Comparison of ENCODE assay signal across 27 cellular contexts in genomic region chr18:8571399-8571798, GRCh38.
"Had no signal": no experiment of that assay in that cellular context is flagged by ENCODE, and none has a peak within 500 bp of the region (broad histone marks: within the 10 kb centered on the region; RNA-seq: fewer than 3 reads in every experiment).

No MANE protein-coding gene starts in this region.

- H3K4me1 ChIP-seq: esophagus squamous epithelium, heart right ventricle, left lung, prostate gland, right atrium auricular region, sigmoid colon, stomach, thyroid gland, vagina had no signal

- H3K4me1 Mint-ChIP-seq: naive thymus-derived CD4-positive, alpha-beta T cell; nephron; stimulated activated effector memory CD8-positive, alpha-beta T cell treated with anti-CD3 and anti-CD28 coated beads, Interleukin-12 subunit alpha, Interleukin-12 subunit beta, amount 100 ng/mL, for 72 hours had no signal

- H3K4me3 Mint-ChIP-seq: effector memory CD8-positive, alpha-beta T cell; naive thymus-derived CD4-positive, alpha-beta T cell; nephron; stimulated activated effector memory CD8-positive, alpha-beta T cell treated with anti-CD3 and anti-CD28 coated beads, Interleukin-12 subunit alpha, Interleukin-12 subunit beta, amount 100 ng/mL, for 72 hours had no signal

- H3K27ac Mint-ChIP-seq: effector memory CD8-positive, alpha-beta T cell; naive thymus-derived CD4-positive, alpha-beta T cell; nephron; stimulated activated effector memory CD8-positive, alpha-beta T cell treated with anti-CD3 and anti-CD28 coated beads, Interleukin-12 subunit alpha, Interleukin-12 subunit beta, amount 100 ng/mL, for 72 hours had no signal

- DNase-seq: dermis blood vessel endothelial cell; effector memory CD8-positive, alpha-beta T cell; erythroblast; esophagus squamous epithelium; foreskin melanocyte; glutamatergic neuron; heart right ventricle; hippocampal formation; kidney; left lung; mesenchymal stem cell; midbrain; naive thymus-derived CD4-positive, alpha-beta T cell; nucleus accumbens; sigmoid colon; stimulated activated CD4-positive, alpha-beta T cell treated with anti-CD3 and anti-CD28 coated beads, Interleukin-2, amount 100 ng/mL, for 24 hours; stimulated activated CD4-positive, alpha-beta T cell treated with anti-CD3 and anti-CD28 coated beads, Interleukin-4, amount 100 ng/mL, for 24 hours; stimulated activated naive CD4-positive, alpha-beta T cell treated with Interleukin-2 at 50 U/mL for 16 hours; stomach; thyroid gland; trophoblast cell had no signal

- H3K36me3 Mint-ChIP-seq: naive thymus-derived CD4-positive, alpha-beta T cell; stimulated activated effector memory CD8-positive, alpha-beta T cell treated with anti-CD3 and anti-CD28 coated beads, Interleukin-12 subunit alpha, Interleukin-12 subunit beta, amount 100 ng/mL, for 72 hours had no signal

- H3K9me3 ChIP-seq: esophagus squamous epithelium, heart right ventricle, left lung, prostate gland, right atrium auricular region, sigmoid colon, stomach, thyroid gland, vagina had no signal

- ATAC-seq: effector memory CD8-positive, alpha-beta T cell; heart right ventricle; left lung; naive thymus-derived CD4-positive, alpha-beta T cell; stimulated activated effector memory CD8-positive, alpha-beta T cell treated with anti-CD3 and anti-CD28 coated beads, Interleukin-12 subunit alpha, Interleukin-12 subunit beta, amount 100 ng/mL, for 72 hours had no signal

- H3K9me3 Mint-ChIP-seq: effector memory CD8-positive, alpha-beta T cell; stimulated activated effector memory CD8-positive, alpha-beta T cell treated with anti-CD3 and anti-CD28 coated beads, Interleukin-12 subunit alpha, Interleukin-12 subunit beta, amount 100 ng/mL, for 72 hours had no signal

- H3K27me3 ChIP-seq: esophagus squamous epithelium, heart right ventricle, left lung, right atrium auricular region, sigmoid colon, stomach, thyroid gland, vagina had no signal

- H3K4me3 ChIP-seq: coronary artery, esophagus squamous epithelium, heart right ventricle, left lung, prostate gland, right atrium auricular region, sigmoid colon, stomach, thyroid gland, vagina had no signal

- H3K36me3 ChIP-seq: esophagus squamous epithelium, heart right ventricle, left lung, prostate gland, right atrium auricular region, sigmoid colon, stomach, thyroid gland, vagina had no signal

- H3K27ac ChIP-seq: coronary artery, esophagus squamous epithelium, heart right ventricle, left lung, prostate gland, right atrium auricular region, sigmoid colon, stomach, thyroid gland, vagina had no signal
